Comparison of ENCODE assay signal across 1 cellular context in the genomic region with DNA sequence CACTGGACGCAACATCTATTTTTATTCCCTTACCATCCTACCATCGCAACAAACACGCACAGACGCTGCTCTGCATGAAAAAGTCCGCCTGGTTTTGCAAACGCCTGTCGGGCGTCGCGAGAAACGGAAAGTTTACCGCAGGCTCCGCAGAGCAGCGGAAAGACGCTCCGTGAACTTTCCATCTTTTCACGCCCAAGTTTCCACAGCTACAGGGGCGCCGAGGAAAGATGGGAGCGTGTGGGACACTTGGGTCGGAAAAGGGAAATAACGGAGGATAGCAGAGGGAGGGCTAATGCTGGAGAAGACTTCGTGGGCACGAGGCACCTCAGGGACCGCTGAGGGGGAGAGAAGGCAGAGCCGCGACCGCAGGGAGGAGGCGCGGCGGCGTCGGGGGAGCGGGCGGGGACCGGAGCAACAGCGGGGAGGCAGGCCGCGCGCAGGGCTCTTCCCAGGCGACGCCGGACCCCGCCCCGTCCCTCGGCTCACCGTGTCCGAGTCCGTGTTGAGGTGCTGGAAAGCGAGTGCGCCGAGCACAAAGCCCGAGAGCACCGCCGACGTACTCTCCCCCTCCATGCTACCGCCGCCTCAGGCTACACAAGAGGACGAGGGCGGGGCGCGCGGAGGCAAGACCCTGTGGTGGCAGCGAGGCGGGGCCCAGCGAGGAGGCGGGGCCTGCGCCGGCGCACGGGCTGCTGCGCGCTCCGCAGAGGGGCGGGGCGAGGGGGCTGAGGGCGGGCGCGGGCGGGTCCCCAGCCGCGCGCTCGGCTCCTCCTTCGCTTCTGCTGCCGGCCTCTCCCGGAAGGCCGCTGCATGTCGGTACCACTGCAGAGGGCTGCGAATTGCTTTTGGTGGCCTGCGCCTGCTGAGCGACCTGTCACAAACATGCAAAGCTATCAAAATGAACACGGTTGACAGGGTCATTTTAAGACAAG.
A peak's percentile ranks its signal among the peaks of the same experiment; 100 is the strongest.
TF ChIP-seq lines count a peak whose summit lies in the region.

A gene (minus strand): TSS at position 601 of the 932 bp plus-strand sequence. CDS start 28 bp downstream, at position 573.

TF ChIP-seq in GM12878, 131 proteins besides CTCF, POLR2A, EP300 and RAD21 (continued from another document and continues in another):
- TF ChIP-seq, protein P1, sequence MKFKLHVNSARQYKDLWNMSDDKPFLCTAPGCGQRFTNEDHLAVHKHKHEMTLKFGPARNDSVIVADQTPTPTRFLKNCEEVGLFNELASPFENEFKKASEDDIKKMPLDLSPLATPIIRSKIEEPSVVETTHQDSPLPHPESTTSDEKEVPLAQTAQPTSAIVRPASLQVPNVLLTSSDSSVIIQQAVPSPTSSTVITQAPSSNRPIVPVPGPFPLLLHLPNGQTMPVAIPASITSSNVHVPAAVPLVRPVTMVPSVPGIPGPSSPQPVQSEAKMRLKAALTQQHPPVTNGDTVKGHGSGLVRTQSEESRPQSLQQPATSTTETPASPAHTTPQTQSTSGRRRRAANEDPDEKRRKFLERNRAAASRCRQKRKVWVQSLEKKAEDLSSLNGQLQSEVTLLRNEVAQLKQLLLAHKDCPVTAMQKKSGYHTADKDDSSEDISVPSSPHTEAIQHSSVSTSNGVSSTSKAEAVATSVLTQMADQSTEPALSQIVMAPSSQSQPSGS (IDR thresholded peaks at IDR 0.05; ENCODE audit: low read length), result no peak
- peak; percentile 57 for TF ChIP-seq YY1 (IDR thresholded peaks at IDR 0.05; ENCODE audit: low read depth, low read length)
- no peak for TF ChIP-seq TCF3 (IDR thresholded peaks at IDR 0.05; ENCODE audit: borderline replicate concordance, insufficient read depth, low read depth, low read length)
- TF ChIP-seq CHD4 (IDR thresholded peaks at IDR 0.05), result no peak
- TF ChIP-seq, protein P2, sequence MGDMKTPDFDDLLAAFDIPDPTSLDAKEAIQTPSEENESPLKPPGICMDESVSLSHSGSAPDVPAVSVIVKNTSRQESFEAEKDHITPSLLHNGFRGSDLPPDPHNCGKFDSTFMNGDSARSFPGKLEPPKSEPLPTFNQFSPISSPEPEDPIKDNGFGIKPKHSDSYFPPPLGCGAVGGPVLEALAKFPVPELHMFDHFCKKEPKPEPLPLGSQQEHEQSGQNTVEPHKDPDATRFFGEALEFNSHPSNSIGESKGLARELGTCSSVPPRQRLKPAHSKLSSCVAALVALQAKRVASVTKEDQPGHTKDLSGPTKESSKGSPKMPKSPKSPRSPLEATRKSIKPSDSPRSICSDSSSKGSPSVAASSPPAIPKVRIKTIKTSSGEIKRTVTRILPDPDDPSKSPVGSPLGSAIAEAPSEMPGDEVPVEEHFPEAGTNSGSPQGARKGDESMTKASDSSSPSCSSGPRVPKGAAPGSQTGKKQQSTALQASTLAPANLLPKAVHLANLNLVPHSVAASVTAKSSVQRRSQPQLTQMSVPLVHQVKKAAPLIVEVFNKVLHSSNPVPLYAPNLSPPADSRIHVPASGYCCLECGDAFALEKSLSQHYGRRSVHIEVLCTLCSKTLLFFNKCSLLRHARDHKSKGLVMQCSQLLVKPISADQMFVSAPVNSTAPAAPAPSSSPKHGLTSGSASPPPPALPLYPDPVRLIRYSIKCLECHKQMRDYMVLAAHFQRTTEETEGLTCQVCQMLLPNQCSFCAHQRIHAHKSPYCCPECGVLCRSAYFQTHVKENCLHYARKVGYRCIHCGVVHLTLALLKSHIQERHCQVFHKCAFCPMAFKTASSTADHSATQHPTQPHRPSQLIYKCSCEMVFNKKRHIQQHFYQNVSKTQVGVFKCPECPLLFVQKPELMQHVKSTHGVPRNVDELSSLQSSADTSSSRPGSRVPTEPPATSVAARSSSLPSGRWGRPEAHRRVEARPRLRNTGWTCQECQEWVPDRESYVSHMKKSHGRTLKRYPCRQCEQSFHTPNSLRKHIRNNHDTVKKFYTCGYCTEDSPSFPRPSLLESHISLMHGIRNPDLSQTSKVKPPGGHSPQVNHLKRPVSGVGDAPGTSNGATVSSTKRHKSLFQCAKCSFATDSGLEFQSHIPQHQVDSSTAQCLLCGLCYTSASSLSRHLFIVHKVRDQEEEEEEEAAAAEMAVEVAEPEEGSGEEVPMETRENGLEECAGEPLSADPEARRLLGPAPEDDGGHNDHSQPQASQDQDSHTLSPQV (IDR thresholded peaks at IDR 0.05), result no peak
- TF ChIP-seq PML (IDR thresholded peaks at IDR 0.05; ENCODE audit: low read length), result peak; percentile 83
- no peak for TF ChIP-seq SMAD1 (IDR thresholded peaks at IDR 0.05; ENCODE audit: low read depth, partially characterized antibody)
- TF ChIP-seq, protein P3, sequence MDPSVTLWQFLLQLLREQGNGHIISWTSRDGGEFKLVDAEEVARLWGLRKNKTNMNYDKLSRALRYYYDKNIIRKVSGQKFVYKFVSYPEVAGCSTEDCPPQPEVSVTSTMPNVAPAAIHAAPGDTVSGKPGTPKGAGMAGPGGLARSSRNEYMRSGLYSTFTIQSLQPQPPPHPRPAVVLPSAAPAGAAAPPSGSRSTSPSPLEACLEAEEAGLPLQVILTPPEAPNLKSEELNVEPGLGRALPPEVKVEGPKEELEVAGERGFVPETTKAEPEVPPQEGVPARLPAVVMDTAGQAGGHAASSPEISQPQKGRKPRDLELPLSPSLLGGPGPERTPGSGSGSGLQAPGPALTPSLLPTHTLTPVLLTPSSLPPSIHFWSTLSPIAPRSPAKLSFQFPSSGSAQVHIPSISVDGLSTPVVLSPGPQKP (IDR thresholded peaks at IDR 0.05; ENCODE audit: low read depth, low read length), result no peak
- TF ChIP-seq MYC (IDR thresholded peaks at IDR 0.05; ENCODE audit: insufficient read depth, insufficient read length, insufficient replicate concordance, low read length, severe bottlenecking), result peak; percentile 40
- TF ChIP-seq, protein P4, sequence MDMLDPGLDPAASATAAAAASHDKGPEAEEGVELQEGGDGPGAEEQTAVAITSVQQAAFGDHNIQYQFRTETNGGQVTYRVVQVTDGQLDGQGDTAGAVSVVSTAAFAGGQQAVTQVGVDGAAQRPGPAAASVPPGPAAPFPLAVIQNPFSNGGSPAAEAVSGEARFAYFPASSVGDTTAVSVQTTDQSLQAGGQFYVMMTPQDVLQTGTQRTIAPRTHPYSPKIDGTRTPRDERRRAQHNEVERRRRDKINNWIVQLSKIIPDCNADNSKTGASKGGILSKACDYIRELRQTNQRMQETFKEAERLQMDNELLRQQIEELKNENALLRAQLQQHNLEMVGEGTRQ (IDR thresholded peaks at IDR 0.05; ENCODE audit: borderline replicate concordance, low read depth, low read length), result no peak
- TF ChIP-seq, protein P5, sequence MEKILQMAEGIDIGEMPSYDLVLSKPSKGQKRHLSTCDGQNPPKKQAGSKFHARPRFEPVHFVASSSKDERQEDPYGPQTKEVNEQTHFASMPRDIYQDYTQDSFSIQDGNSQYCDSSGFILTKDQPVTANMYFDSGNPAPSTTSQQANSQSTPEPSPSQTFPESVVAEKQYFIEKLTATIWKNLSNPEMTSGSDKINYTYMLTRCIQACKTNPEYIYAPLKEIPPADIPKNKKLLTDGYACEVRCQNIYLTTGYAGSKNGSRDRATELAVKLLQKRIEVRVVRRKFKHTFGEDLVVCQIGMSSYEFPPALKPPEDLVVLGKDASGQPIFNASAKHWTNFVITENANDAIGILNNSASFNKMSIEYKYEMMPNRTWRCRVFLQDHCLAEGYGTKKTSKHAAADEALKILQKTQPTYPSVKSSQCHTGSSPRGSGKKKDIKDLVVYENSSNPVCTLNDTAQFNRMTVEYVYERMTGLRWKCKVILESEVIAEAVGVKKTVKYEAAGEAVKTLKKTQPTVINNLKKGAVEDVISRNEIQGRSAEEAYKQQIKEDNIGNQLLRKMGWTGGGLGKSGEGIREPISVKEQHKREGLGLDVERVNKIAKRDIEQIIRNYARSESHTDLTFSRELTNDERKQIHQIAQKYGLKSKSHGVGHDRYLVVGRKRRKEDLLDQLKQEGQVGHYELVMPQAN (conservative IDR thresholded peaks at IDR 0.05), result 0 out of 2 replicates have a peak, but pooled peaks have one; percentile 49
- peak; percentile 30; the same call in 1 of the 2 replicates for TF ChIP-seq NR2F1 (conservative IDR thresholded peaks at IDR 0.05)
- TF ChIP-seq, protein P6, sequence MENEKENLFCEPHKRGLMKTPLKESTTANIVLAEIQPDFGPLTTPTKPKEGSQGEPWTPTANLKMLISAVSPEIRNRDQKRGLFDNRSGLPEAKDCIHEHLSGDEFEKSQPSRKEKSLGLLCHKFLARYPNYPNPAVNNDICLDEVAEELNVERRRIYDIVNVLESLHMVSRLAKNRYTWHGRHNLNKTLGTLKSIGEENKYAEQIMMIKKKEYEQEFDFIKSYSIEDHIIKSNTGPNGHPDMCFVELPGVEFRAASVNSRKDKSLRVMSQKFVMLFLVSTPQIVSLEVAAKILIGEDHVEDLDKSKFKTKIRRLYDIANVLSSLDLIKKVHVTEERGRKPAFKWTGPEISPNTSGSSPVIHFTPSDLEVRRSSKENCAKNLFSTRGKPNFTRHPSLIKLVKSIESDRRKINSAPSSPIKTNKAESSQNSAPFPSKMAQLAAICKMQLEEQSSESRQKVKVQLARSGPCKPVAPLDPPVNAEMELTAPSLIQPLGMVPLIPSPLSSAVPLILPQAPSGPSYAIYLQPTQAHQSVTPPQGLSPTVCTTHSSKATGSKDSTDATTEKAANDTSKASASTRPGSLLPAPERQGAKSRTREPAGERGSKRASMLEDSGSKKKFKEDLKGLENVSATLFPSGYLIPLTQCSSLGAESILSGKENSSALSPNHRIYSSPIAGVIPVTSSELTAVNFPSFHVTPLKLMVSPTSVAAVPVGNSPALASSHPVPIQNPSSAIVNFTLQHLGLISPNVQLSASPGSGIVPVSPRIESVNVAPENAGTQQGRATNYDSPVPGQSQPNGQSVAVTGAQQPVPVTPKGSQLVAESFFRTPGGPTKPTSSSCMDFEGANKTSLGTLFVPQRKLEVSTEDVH (IDR thresholded peaks at IDR 0.05; ENCODE audit: low read depth, partially characterized antibody), result no peak
- no peak for TF ChIP-seq ZNF24 (IDR thresholded peaks at IDR 0.05)
- TF ChIP-seq, protein P7, sequence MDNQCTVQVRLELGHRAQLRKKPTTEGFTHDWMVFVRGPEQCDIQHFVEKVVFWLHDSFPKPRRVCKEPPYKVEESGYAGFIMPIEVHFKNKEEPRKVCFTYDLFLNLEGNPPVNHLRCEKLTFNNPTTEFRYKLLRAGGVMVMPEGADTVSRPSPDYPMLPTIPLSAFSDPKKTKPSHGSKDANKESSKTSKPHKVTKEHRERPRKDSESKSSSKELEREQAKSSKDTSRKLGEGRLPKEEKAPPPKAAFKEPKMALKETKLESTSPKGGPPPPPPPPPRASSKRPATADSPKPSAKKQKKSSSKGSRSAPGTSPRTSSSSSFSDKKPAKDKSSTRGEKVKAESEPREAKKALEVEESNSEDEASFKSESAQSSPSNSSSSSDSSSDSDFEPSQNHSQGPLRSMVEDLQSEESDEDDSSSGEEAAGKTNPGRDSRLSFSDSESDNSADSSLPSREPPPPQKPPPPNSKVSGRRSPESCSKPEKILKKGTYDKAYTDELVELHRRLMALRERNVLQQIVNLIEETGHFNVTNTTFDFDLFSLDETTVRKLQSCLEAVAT (IDR thresholded peaks at IDR 0.05), result 0 out of 2 replicates have a peak, but pooled peaks have one; percentile 34
- peak; percentile 75 for TF ChIP-seq BACH1 (IDR thresholded peaks at IDR 0.05; ENCODE audit: borderline replicate concordance)
- no peak for TF ChIP-seq FOXM1 (IDR thresholded peaks at IDR 0.05; ENCODE audit: low read depth, low read length)
- TF ChIP-seq RB1 (IDR thresholded peaks at IDR 0.05; ENCODE audit: borderline replicate concordance), result peak; percentile 41; the same call in 1 of the 2 replicates
- TF ChIP-seq NR2C1 (IDR thresholded peaks at IDR 0.05), result 0 out of 2 replicates have a peak, but pooled peaks have one; percentile 12
- 0 out of 2 replicates have a peak, but pooled peaks have one; percentile 22 for TF ChIP-seq SIN3A (IDR thresholded peaks at IDR 0.05; ENCODE audit: low read depth, low read length)
- TF ChIP-seq, protein P8, sequence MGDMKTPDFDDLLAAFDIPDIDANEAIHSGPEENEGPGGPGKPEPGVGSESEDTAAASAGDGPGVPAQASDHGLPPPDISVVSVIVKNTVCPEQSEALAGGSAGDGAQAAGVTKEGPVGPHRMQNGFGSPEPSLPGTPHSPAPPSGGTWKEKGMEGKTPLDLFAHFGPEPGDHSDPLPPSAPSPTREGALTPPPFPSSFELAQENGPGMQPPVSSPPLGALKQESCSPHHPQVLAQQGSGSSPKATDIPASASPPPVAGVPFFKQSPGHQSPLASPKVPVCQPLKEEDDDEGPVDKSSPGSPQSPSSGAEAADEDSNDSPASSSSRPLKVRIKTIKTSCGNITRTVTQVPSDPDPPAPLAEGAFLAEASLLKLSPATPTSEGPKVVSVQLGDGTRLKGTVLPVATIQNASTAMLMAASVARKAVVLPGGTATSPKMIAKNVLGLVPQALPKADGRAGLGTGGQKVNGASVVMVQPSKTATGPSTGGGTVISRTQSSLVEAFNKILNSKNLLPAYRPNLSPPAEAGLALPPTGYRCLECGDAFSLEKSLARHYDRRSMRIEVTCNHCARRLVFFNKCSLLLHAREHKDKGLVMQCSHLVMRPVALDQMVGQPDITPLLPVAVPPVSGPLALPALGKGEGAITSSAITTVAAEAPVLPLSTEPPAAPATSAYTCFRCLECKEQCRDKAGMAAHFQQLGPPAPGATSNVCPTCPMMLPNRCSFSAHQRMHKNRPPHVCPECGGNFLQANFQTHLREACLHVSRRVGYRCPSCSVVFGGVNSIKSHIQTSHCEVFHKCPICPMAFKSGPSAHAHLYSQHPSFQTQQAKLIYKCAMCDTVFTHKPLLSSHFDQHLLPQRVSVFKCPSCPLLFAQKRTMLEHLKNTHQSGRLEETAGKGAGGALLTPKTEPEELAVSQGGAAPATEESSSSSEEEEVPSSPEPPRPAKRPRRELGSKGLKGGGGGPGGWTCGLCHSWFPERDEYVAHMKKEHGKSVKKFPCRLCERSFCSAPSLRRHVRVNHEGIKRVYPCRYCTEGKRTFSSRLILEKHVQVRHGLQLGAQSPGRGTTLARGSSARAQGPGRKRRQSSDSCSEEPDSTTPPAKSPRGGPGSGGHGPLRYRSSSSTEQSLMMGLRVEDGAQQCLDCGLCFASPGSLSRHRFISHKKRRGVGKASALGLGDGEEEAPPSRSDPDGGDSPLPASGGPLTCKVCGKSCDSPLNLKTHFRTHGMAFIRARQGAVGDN (IDR thresholded peaks at IDR 0.05), result peak; percentile 75
- TF ChIP-seq, protein P9, sequence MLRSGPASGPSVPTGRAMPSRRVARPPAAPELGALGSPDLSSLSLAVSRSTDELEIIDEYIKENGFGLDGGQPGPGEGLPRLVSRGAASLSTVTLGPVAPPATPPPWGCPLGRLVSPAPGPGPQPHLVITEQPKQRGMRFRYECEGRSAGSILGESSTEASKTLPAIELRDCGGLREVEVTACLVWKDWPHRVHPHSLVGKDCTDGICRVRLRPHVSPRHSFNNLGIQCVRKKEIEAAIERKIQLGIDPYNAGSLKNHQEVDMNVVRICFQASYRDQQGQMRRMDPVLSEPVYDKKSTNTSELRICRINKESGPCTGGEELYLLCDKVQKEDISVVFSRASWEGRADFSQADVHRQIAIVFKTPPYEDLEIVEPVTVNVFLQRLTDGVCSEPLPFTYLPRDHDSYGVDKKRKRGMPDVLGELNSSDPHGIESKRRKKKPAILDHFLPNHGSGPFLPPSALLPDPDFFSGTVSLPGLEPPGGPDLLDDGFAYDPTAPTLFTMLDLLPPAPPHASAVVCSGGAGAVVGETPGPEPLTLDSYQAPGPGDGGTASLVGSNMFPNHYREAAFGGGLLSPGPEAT (IDR thresholded peaks at IDR 0.05; ENCODE audit: low read depth), result peak; percentile 18; the same call in 1 of the 2 replicates
- peak; percentile 75 for TF ChIP-seq SMAD5 (IDR thresholded peaks at IDR 0.05; ENCODE audit: low read depth)
- no peak for TF ChIP-seq NR2C2 (IDR thresholded peaks at IDR 0.05; ENCODE audit: borderline replicate concordance, control insufficient read depth, insufficient read length, low read depth)
- peak; percentile 56 for TF ChIP-seq NBN (IDR thresholded peaks at IDR 0.05)
- no peak for TF ChIP-seq ETV6 (conservative IDR thresholded peaks at IDR 0.05 in 1 of 2, IDR thresholded peaks at IDR 0.05 in 1 of 2; ENCODE audit: borderline replicate concordance in 1 of 2, low read depth in 1 of 2)
- TF ChIP-seq EED (IDR thresholded peaks at IDR 0.05; ENCODE audit: low read depth), result peak; percentile 59; the same call in 1 of the 2 replicates
